In the genomic region with DNA sequence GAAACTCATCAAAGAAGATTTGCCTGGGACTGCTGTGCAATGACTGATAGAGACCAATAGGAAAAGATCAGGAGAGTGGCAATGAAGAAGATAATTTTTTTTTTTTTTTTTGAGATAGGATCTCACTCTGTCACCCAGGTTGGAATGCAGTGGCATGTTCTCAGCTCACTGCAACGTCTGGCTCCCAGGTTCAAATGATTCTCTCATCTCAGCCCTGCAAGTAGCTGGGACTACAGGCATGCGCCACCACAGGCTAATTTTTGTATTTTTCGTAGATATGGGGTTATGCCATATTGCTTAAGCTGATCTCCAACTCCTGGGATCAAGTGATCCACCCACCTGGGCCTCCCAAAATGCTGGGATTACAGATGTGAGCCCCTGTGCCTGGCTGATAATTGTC, we compare ENCODE assay signal across 39 cellular contexts.
"Had no signal": no experiment of that assay in that cellular context is flagged by ENCODE, and none has a peak within 500 bp of the region (broad histone marks: within the 10 kb centered on the region; RNA-seq: fewer than 3 reads in every experiment).

No MANE protein-coding gene starts in this region.

- DNase-seq: activated effector memory CD4-positive, alpha-beta T cell treated with anti-CD3 and anti-CD28 coated beads, Interleukin-2, amount 50 U/mL, for 16 hours; activated effector memory CD4-positive, alpha-beta T cell treated with Interleukin-2 at 50 U/mL for 16 hours; activated gamma-delta T cell; activated gamma-delta T cell treated with Interleukin-2 at 50 U/mL for 16 hours; activated naive CD4-positive, alpha-beta T cell; activated naive CD4-positive, alpha-beta T cell treated with anti-CD3 and anti-CD28 coated beads for 36 hours; activated naive CD4-positive, alpha-beta T cell treated with anti-CD3 and anti-CD28 coated beads, Interleukin-2, amount 10 ng/mL, durations not matched to agents 7 days and 5 days; activated naive CD4-positive, alpha-beta T cell treated with anti-CD3 and anti-CD28 coated beads, Interleukin-2, amount 50 U/mL, for 16 hours; activated naive CD4-positive, alpha-beta T cell treated with Interleukin-2 at 50 U/mL for 16 hours; activated naive CD8-positive, alpha-beta T cell treated with anti-CD3 and anti-CD28 coated beads for 36 hours; activated naive CD8-positive, alpha-beta T cell treated with anti-CD3 and anti-CD28 coated beads, Interleukin-2, amount 10 ng/mL, durations not matched to agents 7 days and 5 days; activated naive CD8-positive, alpha-beta T cell treated with anti-CD3 and anti-CD28 coated beads, Interleukin-2, amount 50 U/mL, for 24 hours; activated T-cell treated with anti-CD3 and anti-CD28 coated beads, Interleukin-2, amount 50 U/mL, for 24 hours; activated T-cell treated with anti-CD3 and anti-CD28 coated beads, Interleukin-2, amount 50 U/mL, for 4 hours; activated T-cell treated with anti-CD3 and anti-CD28 coated beads, Interleukin-2, amount 50 U/mL, for 48 hours; activated T-cell treated with anti-CD3 and anti-CD28 coated beads, Interleukin-2, amount 50 U/mL, for 72 hours; adrenal gland; amniotic stem cell; amygdala; anterior cingulate cortex; aorta; body of pancreas; brain microvascular endothelial cell; caudate nucleus; central memory CD4-positive, alpha-beta T cell; cerebellar nuclear complex had no signal

- H3K36me3 ChIP-seq: adrenal gland, ascending aorta, brain microvascular endothelial cell, breast epithelium, cardiac muscle cell had no signal

- H3K27ac Mint-ChIP-seq: activated naive CD4-positive, alpha-beta T cell treated with anti-CD3 and anti-CD28 coated beads for 36 hours; activated naive CD4-positive, alpha-beta T cell treated with anti-CD3 and anti-CD28 coated beads, Interleukin-2, amount 10 ng/mL, durations not matched to agents 7 days and 5 days; activated naive CD4-positive, alpha-beta T cell treated with anti-CD3 and anti-CD28 coated beads, Interleukin-2, amount 50 U/mL, for 24 hours; activated naive CD4-positive, alpha-beta T cell treated with anti-CD3 and anti-CD28 coated beads, Interleukin-2, amount 50 U/mL, for 72 hours; activated naive CD8-positive, alpha-beta T cell; activated naive CD8-positive, alpha-beta T cell treated with anti-CD3 and anti-CD28 coated beads for 36 hours; activated naive CD8-positive, alpha-beta T cell treated with anti-CD3 and anti-CD28 coated beads, Interleukin-2, amount 10 ng/mL, durations not matched to agents 7 days and 5 days; activated naive CD8-positive, alpha-beta T cell treated with anti-CD3 and anti-CD28 coated beads, Interleukin-2, amount 50 U/mL, for 24 hours; activated T-cell treated with anti-CD3 and anti-CD28 coated beads, Interleukin-2, amount 50 U/mL, for 24 hours; activated T-cell treated with anti-CD3 and anti-CD28 coated beads, Interleukin-2, amount 50 U/mL, for 72 hours; activated T-helper 1 cell treated with anti-CD3 and anti-CD28 coated beads, Interleukin-12 subunit alpha, Interleukin-12 subunit beta, Interleukin-2, Interleukin-4 antibody, amounts not matched to agents 30 ng/mL and 10 ng/mL and 1 ng/mL, durations not matched to agents 14 hours and 24 hours and 36 hours; activated T-helper 17 cell treated with anti-CD3 and anti-CD28 coated beads, Interleukin-2, amount 50 U/mL, for 72 hours; activated T-helper 2 cell treated with anti-CD3 and anti-CD28 coated beads, Interferon-gamma antibody, Interleukin-2, Interleukin-4, amounts not matched to agents 10 μg/mL and 5 μg/mL and 100 μg/mL, durations not matched to agents 14 hours and 24 hours and 36 hours; brain had no signal

- H3K4me3 Mint-ChIP-seq: activated naive CD4-positive, alpha-beta T cell treated with anti-CD3 and anti-CD28 coated beads for 36 hours; activated naive CD4-positive, alpha-beta T cell treated with anti-CD3 and anti-CD28 coated beads, Interleukin-2, amount 10 ng/mL, durations not matched to agents 7 days and 5 days; activated naive CD4-positive, alpha-beta T cell treated with anti-CD3 and anti-CD28 coated beads, Interleukin-2, amount 50 U/mL, for 24 hours; activated naive CD8-positive, alpha-beta T cell; activated naive CD8-positive, alpha-beta T cell treated with anti-CD3 and anti-CD28 coated beads for 36 hours; activated naive CD8-positive, alpha-beta T cell treated with anti-CD3 and anti-CD28 coated beads, Interleukin-2, amount 10 ng/mL, durations not matched to agents 7 days and 5 days; activated naive CD8-positive, alpha-beta T cell treated with anti-CD3 and anti-CD28 coated beads, Interleukin-2, amount 50 U/mL, for 24 hours; activated T-cell treated with anti-CD3 and anti-CD28 coated beads, Interleukin-2, amount 50 U/mL, for 24 hours; activated T-cell treated with anti-CD3 and anti-CD28 coated beads, Interleukin-2, amount 50 U/mL, for 4 hours; activated T-cell treated with anti-CD3 and anti-CD28 coated beads, Interleukin-2, amount 50 U/mL, for 72 hours; activated T-helper 1 cell treated with anti-CD3 and anti-CD28 coated beads, Interleukin-12 subunit alpha, Interleukin-12 subunit beta, Interleukin-2, Interleukin-4 antibody, amounts not matched to agents 30 ng/mL and 10 ng/mL and 1 ng/mL, durations not matched to agents 14 hours and 24 hours and 36 hours; activated T-helper 17 cell treated with anti-CD3 and anti-CD28 coated beads, Interleukin-2, amount 50 U/mL, for 72 hours; brain; central memory CD8-positive, alpha-beta T cell had no signal

- H3K27ac ChIP-seq: adrenal gland, ascending aorta, body of pancreas, brain microvascular endothelial cell, breast epithelium, cardiac muscle cell had no signal

- H3K9me3 ChIP-seq: adrenal gland, ascending aorta, body of pancreas, breast epithelium had no signal

- ATAC-seq: activated naive CD4-positive, alpha-beta T cell treated with anti-CD3 and anti-CD28 coated beads, Interleukin-2, amount 50 U/mL, for 72 hours; activated naive CD8-positive, alpha-beta T cell treated with anti-CD3 and anti-CD28 coated beads, Interleukin-2, amount 50 U/mL, for 24 hours; activated T-cell treated with anti-CD3 and anti-CD28 coated beads, Interleukin-2, amount 50 U/mL, for 4 hours; activated T-cell treated with anti-CD3 and anti-CD28 coated beads, Interleukin-2, amount 50 U/mL, for 72 hours; activated T-helper 17 cell treated with anti-CD3 and anti-CD28 coated beads, Interleukin-2, amount 50 U/mL, for 72 hours; body of pancreas had no signal

- H3K36me3 Mint-ChIP-seq: activated naive CD4-positive, alpha-beta T cell treated with anti-CD3 and anti-CD28 coated beads, Interleukin-2, amount 10 ng/mL, durations not matched to agents 7 days and 5 days; activated naive CD4-positive, alpha-beta T cell treated with anti-CD3 and anti-CD28 coated beads, Interleukin-2, amount 50 U/mL, for 72 hours; activated naive CD8-positive, alpha-beta T cell treated with anti-CD3 and anti-CD28 coated beads for 36 hours; brain had no signal

- H3K4me1 Mint-ChIP-seq: activated naive CD4-positive, alpha-beta T cell treated with anti-CD3 and anti-CD28 coated beads, Interleukin-2, amount 10 ng/mL, durations not matched to agents 7 days and 5 days; activated naive CD4-positive, alpha-beta T cell treated with anti-CD3 and anti-CD28 coated beads, Interleukin-2, amount 50 U/mL, for 24 hours; activated naive CD8-positive, alpha-beta T cell treated with anti-CD3 and anti-CD28 coated beads for 36 hours; activated naive CD8-positive, alpha-beta T cell treated with anti-CD3 and anti-CD28 coated beads, Interleukin-2, amount 10 ng/mL, durations not matched to agents 7 days and 5 days; activated naive CD8-positive, alpha-beta T cell treated with anti-CD3 and anti-CD28 coated beads, Interleukin-2, amount 50 U/mL, for 24 hours; activated T-helper 17 cell treated with anti-CD3 and anti-CD28 coated beads, Interleukin-2, amount 50 U/mL, for 72 hours; brain; central memory CD8-positive, alpha-beta T cell had no signal

- H3K27me3 Mint-ChIP-seq: activated naive CD4-positive, alpha-beta T cell treated with anti-CD3 and anti-CD28 coated beads, Interleukin-2, amount 10 ng/mL, durations not matched to agents 7 days and 5 days; activated naive CD4-positive, alpha-beta T cell treated with anti-CD3 and anti-CD28 coated beads, Interleukin-2, amount 50 U/mL, for 24 hours; activated naive CD8-positive, alpha-beta T cell; activated naive CD8-positive, alpha-beta T cell treated with anti-CD3 and anti-CD28 coated beads for 36 hours; activated naive CD8-positive, alpha-beta T cell treated with anti-CD3 and anti-CD28 coated beads, Interleukin-2, amount 10 ng/mL, durations not matched to agents 7 days and 5 days; activated naive CD8-positive, alpha-beta T cell treated with anti-CD3 and anti-CD28 coated beads, Interleukin-2, amount 50 U/mL, for 24 hours; activated T-cell treated with anti-CD3 and anti-CD28 coated beads, Interleukin-2, amount 50 U/mL, for 24 hours; activated T-helper 17 cell treated with anti-CD3 and anti-CD28 coated beads, Interleukin-2, amount 50 U/mL, for 72 hours; brain; central memory CD8-positive, alpha-beta T cell had no signal

- H3K4me3 ChIP-seq: adrenal gland, ascending aorta, body of pancreas, breast epithelium, cardiac muscle cell had no signal

- H3K4me1 ChIP-seq: ascending aorta, body of pancreas, breast epithelium had no signal

- FAIRE-seq: astrocyte, bronchial epithelial cell had no signal

- H3K27me3 ChIP-seq: adrenal gland, ascending aorta, body of pancreas, brain microvascular endothelial cell, breast epithelium, cardiac muscle cell had no signal

- H3K9me3 Mint-ChIP-seq: activated naive CD4-positive, alpha-beta T cell treated with anti-CD3 and anti-CD28 coated beads for 36 hours; activated naive CD4-positive, alpha-beta T cell treated with anti-CD3 and anti-CD28 coated beads, Interleukin-2, amount 10 ng/mL, durations not matched to agents 7 days and 5 days; activated naive CD4-positive, alpha-beta T cell treated with anti-CD3 and anti-CD28 coated beads, Interleukin-2, amount 50 U/mL, for 24 hours; activated naive CD8-positive, alpha-beta T cell treated with anti-CD3 and anti-CD28 coated beads for 36 hours; activated naive CD8-positive, alpha-beta T cell treated with anti-CD3 and anti-CD28 coated beads, Interleukin-2, amount 10 ng/mL, durations not matched to agents 7 days and 5 days; activated naive CD8-positive, alpha-beta T cell treated with anti-CD3 and anti-CD28 coated beads, Interleukin-2, amount 50 U/mL, for 24 hours; activated T-cell treated with anti-CD3 and anti-CD28 coated beads, Interleukin-2, amount 50 U/mL, for 24 hours; activated T-cell treated with anti-CD3 and anti-CD28 coated beads, Interleukin-2, amount 50 U/mL, for 4 hours; activated T-cell treated with anti-CD3 and anti-CD28 coated beads, Interleukin-2, amount 50 U/mL, for 72 hours; activated T-helper 1 cell treated with anti-CD3 and anti-CD28 coated beads, Interleukin-12 subunit alpha, Interleukin-12 subunit beta, Interleukin-2, Interleukin-4 antibody, amounts not matched to agents 30 ng/mL and 10 ng/mL and 1 ng/mL, durations not matched to agents 14 hours and 24 hours and 36 hours; activated T-helper 17 cell treated with anti-CD3 and anti-CD28 coated beads, Interleukin-2, amount 50 U/mL, for 72 hours; activated T-helper 2 cell treated with anti-CD3 and anti-CD28 coated beads, Interferon-gamma antibody, Interleukin-2, Interleukin-4, amounts not matched to agents 10 μg/mL and 5 μg/mL and 100 μg/mL, durations not matched to agents 14 hours and 24 hours and 36 hours; brain; central memory CD8-positive, alpha-beta T cell had no signal
